In genomic region chr22:35380537-35381423, GRCh38 we compare ENCODE assay signal across 8 cellular contexts. TPM values are rescaled to one million over a fixed set of nuclear protein-coding genes. Genes with fewer than 3 reads are reported as not detected.
DNase-seq lines count a peak whose midpoint lies in the region; ATAC-seq, FAIRE-seq and TF ChIP-seq lines count a peak whose summit lies in the region.

HMOX1 (plus strand) TSS chr22:35381096; CDS start chr22:35381174, 78 bp downstream.

- peaks cover 51% of the 10 kb centered on the region for H3K27me3 Mint-ChIP-seq in activated T-cell treated with anti-CD3 and anti-CD28 coated beads, Interleukin-2, amount 50 U/mL, for 24 hours
- no peaks in the 10 kb centered on the region for H3K27me3 Mint-ChIP-seq in mesothelial cell of epicardium (ENCODE audit: low read depth)

- H3K9me3 ChIP-seq in NT2/D1 (ENCODE audit: insufficient read depth, low read length): no peaks in the 10 kb centered on the region

- peaks cover 15% of the 10 kb centered on the region for H3K36me3 ChIP-seq in NT2/D1 (ENCODE audit: insufficient read depth, insufficient read length, low read length)

- H3K9ac ChIP-seq in NT2/D1 (ENCODE audit: insufficient read length, low read depth): peak within 1 kb of the TSS; percentile 87

- peak within 1 kb of the TSS; percentile 45 for H3K4me3 Mint-ChIP-seq in activated T-cell treated with anti-CD3 and anti-CD28 coated beads, Interleukin-2, amount 50 U/mL, for 24 hours
- peak within 1 kb of the TSS; percentile 58 for H3K4me3 Mint-ChIP-seq in mesothelial cell of epicardium

- no peaks in the 10 kb centered on the region for H3K27me3 ChIP-seq in NT2/D1 (ENCODE audit: insufficient read depth, insufficient read length)

- FAIRE-seq in GM12892 (lab: Jason Lieb, UNC): peak; percentile 93

- H3K36me3 Mint-ChIP-seq in activated T-cell treated with anti-CD3 and anti-CD28 coated beads, Interleukin-2, amount 50 U/mL, for 24 hours (ENCODE audit: low read depth): no peaks in the 10 kb centered on the region
- H3K36me3 Mint-ChIP-seq in mesothelial cell of epicardium: no peaks in the 10 kb centered on the region

- H3K9me3 Mint-ChIP-seq in activated T-cell treated with anti-CD3 and anti-CD28 coated beads, Interleukin-2, amount 50 U/mL, for 24 hours: no peaks in the 10 kb centered on the region
- H3K9me3 Mint-ChIP-seq in mesothelial cell of epicardium: no peaks in the 10 kb centered on the region

- peaks cover 8% of the 10 kb centered on the region for H3K4me1 ChIP-seq in NT2/D1 (ENCODE audit: insufficient read depth, insufficient read length)

- ATAC-seq in HG03108 (IDR thresholded peaks at IDR 0.05; ENCODE audit: unreplicated experiment): peak; percentile 62

- TF ChIP-seq POLR2A in GM12892 (IDR thresholded peaks at IDR 0.05; ENCODE audit: low read depth, low read length): peak; percentile 83; the same call in 1 of the 2 replicates

- H3K27ac ChIP-seq in 22Rv1: peak within 1 kb of the TSS; percentile 50

- H3K27ac Mint-ChIP-seq in activated T-cell treated with anti-CD3 and anti-CD28 coated beads, Interleukin-2, amount 50 U/mL, for 24 hours: no peak within 1 kb of the TSS
- no peak within 1 kb of the TSS for H3K27ac Mint-ChIP-seq in mesothelial cell of epicardium

- DNase-seq in GM12892 (ENCODE audit: insufficient read length): peak; percentile 86
- no peak for DNase-seq in NT2/D1 (ENCODE audit: low read depth, low spot score)
- peak; percentile 69 for DNase-seq in activated T-cell treated with anti-CD3 and anti-CD28 coated beads, Interleukin-2, amount 50 U/mL, for 24 hours
- DNase-seq in epithelial cell of proximal tubule (ENCODE audit: low read depth): no peak
- peak; percentile 55 to 76 for DNase-seq in mesothelial cell of epicardium (ENCODE audit: low spot score in 2 of 2, unreplicated experiment in 2 of 2)
- DNase-seq in stimulated activated naive CD4-positive, alpha-beta T cell (lab: John Stamatoyannopoulos, UW): peak in 4 of 6 experiments; percentile 2 to 16 (median 14)

- peaks cover 23% of the 10 kb centered on the region for H3K4me1 Mint-ChIP-seq in activated T-cell treated with anti-CD3 and anti-CD28 coated beads, Interleukin-2, amount 50 U/mL, for 24 hours (ENCODE audit: low read depth)
- H3K4me1 Mint-ChIP-seq in mesothelial cell of epicardium: peaks cover 36% of the 10 kb centered on the region

- TF ChIP-seq CTCF in 22Rv1 (IDR thresholded peaks at IDR 0.05) (peak; percentile 28), epithelial cell of proximal tubule (conservative IDR thresholded peaks at IDR 0.05; ENCODE audit: low read depth, low read length) (no peak), mesothelial cell of epicardium (IDR thresholded peaks at IDR 0.05; ENCODE audit: unreplicated experiment) (no peak)

- H3K4me3 ChIP-seq in NT2/D1 (ENCODE audit: insufficient read length, low read depth): peak within 1 kb of the TSS; percentile 64
- peak within 1 kb of the TSS; percentile 87 for H3K4me3 ChIP-seq in epithelial cell of proximal tubule (ENCODE audit: low read depth, low read length)

RNA-seq across cellular contexts. Expression of gene HMOX1, which starts in this region (rescaled TPM):
- polyA plus RNA-seq in GM12892 (2012; ENCODE audit: missing spikeins): 9.7 TPM
- total RNA-seq in epithelial cell of proximal tubule: 10.5 and 21.8 TPM in 2 replicates
- 1.6 to 2.8 TPM (median 1.6 TPM) in 3 replicates for total RNA-seq in mesothelial cell of epicardium

Comparison
In these comparisons a context has a peak if more than half of its experiments do, and no peak if none do; other contexts are left out.
1. DNase-seq: peak in GM12892 (single experiment), activated T-cell treated with anti-CD3 and anti-CD28 coated beads, Interleukin-2, amount 50 U/mL, for 24 hours (single experiment), mesothelial cell of epicardium (2 of 2) and stimulated activated naive CD4-positive, alpha-beta T cell (4 of 6); none in NT2/D1 (single experiment) and epithelial cell of proximal tubule (single experiment).